8 cellular contexts compared by ENCODE assay signal in genomic region chr17:68455756-68456528, GRCh38. TPM values are rescaled to one million over a fixed set of nuclear protein-coding genes. Genes with fewer than 3 reads are reported as not detected.
DNase-seq lines count a peak whose midpoint lies in the region; ATAC-seq and TF ChIP-seq lines count a peak whose summit lies in the region.

No MANE protein-coding gene starts in this region.

- peak overlapping the region; percentile 70 to 86 (median 74) for H3K27ac ChIP-seq in right lobe of liver
- H3K27ac ChIP-seq in tibial artery, result peak overlapping the region; percentile 93 to 95

- H3K27me3 ChIP-seq in right lobe of liver, result no peaks in the 10 kb centered on the region
- no peaks in the 10 kb centered on the region for H3K27me3 ChIP-seq in tibial artery

- H3K4me1 ChIP-seq in right lobe of liver (peaks cover 0 to 21% (median 0%) of the 10 kb centered on the region in 4 donors), tibial artery (peaks cover 0 to 31% (median 17%) of the 10 kb centered on the region in 4 donors)

- TF ChIP-seq CTCF in brain (conservative IDR thresholded peaks at IDR 0.05), result no peak
- TF ChIP-seq CTCF in right lobe of liver (IDR thresholded peaks at IDR 0.05), result no peak
- no peak for TF ChIP-seq CTCF in tibial artery (IDR thresholded peaks at IDR 0.05)

- H3K9me3 ChIP-seq in right lobe of liver (no peaks in the 10 kb centered on the region), tibial artery (no peaks in the 10 kb centered on the region)

- WGBS in right lobe of liver (ENCODE audit: insufficient coverage, low coverage, low lambda C conversion rate, missing lambda C conversion rate), result 43% methylated on average over 8 of the region's 10 CpGs

- peak overlapping the region; percentile 34 for H3K27ac Mint-ChIP-seq in activated CD4-positive, alpha-beta T cell treated with anti-CD3 and anti-CD28 coated beads, Interleukin-2, amount 10 ng/mL, durations not matched to agents 24 days and 14 days
- H3K27ac Mint-ChIP-seq in brain, result peak overlapping the region; percentile 78 to 94 (median 91)

- intact Hi-C loops in activated CD4-positive, alpha-beta T cell treated with anti-CD3 and anti-CD28 coated beads, Interleukin-2, amount 10 ng/mL, durations not matched to agents 24 days and 14 days (cut with micrococcal nuclease), result loop anchor here (2.0 kb wide), 1 partner anchor 421 kb away; the partner anchor contains the start of gene KPNA2
- intact Hi-C loops in right lobe of liver (cut with DNase I) (no loop called here), tibial artery (cut with DNase I; ENCODE audit: low total_unique reads) (loop anchor here (5.0 to 10.0 kb wide), 2 partner anchors 56 to 211 kb away; partner anchors contain the start of genes AMZ2 and PRKAR1A)

- H3K9me3 Mint-ChIP-seq in activated CD4-positive, alpha-beta T cell treated with anti-CD3 and anti-CD28 coated beads, Interleukin-2, amount 10 ng/mL, durations not matched to agents 24 days and 14 days, result no peaks in the 10 kb centered on the region
- H3K9me3 Mint-ChIP-seq in brain, result no peaks in the 10 kb centered on the region

- H3K36me3 Mint-ChIP-seq in activated CD4-positive, alpha-beta T cell treated with anti-CD3 and anti-CD28 coated beads, Interleukin-2, amount 10 ng/mL, durations not matched to agents 24 days and 14 days (ENCODE audit: low read depth), result peaks cover 7% of the 10 kb centered on the region
- H3K36me3 Mint-ChIP-seq in brain, result peaks cover 6% of the 10 kb centered on the region

- ATAC-seq in right lobe of liver (no peak), GM19324 (IDR thresholded peaks at IDR 0.05; ENCODE audit: low FRiP score, unreplicated experiment) (no peak), GM21737 (IDR thresholded peaks at IDR 0.05; ENCODE audit: unreplicated experiment) (no peak)

- no peaks in the 10 kb centered on the region for H3K27me3 Mint-ChIP-seq in activated CD4-positive, alpha-beta T cell treated with anti-CD3 and anti-CD28 coated beads, Interleukin-2, amount 10 ng/mL, durations not matched to agents 24 days and 14 days
- H3K27me3 Mint-ChIP-seq in brain, result peaks cover 16% of the 10 kb centered on the region

- no peaks in the 10 kb centered on the region for H3K36me3 ChIP-seq in right lobe of liver
- peaks cover 6 to 19% (median 15%) of the 10 kb centered on the region in 3 donors for H3K36me3 ChIP-seq in tibial artery

- no peak for DNase-seq in activated CD4-positive, alpha-beta T cell treated with anti-CD3 and anti-CD28 coated beads, Interleukin-2, amount 10 ng/mL, durations not matched to agents 24 days and 14 days
- DNase-seq in activated CD4-positive, alpha-beta T cell treated with anti-CD3 and anti-CD28 coated beads, Interleukin-2, amount 50 U/mL, for 1 hour, result no peak
- peak; percentile 50 for DNase-seq in NCI-H2107 (lab: John Stamatoyannopoulos, UW)
- no peak for DNase-seq in right lobe of liver
- DNase-seq in tibial artery, result no peak

- peak overlapping the region; percentile 92 for H3K4me3 Mint-ChIP-seq in activated CD4-positive, alpha-beta T cell treated with anti-CD3 and anti-CD28 coated beads, Interleukin-2, amount 10 ng/mL, durations not matched to agents 24 days and 14 days
- H3K4me3 Mint-ChIP-seq in brain, result peak overlapping the region; percentile 92 to 98 (median 97)

- TF ChIP-seq POLR2A in right lobe of liver (IDR thresholded peaks at IDR 0.05), result no peak

- peaks cover 47% of the 10 kb centered on the region for H3K4me1 Mint-ChIP-seq in activated CD4-positive, alpha-beta T cell treated with anti-CD3 and anti-CD28 coated beads, Interleukin-2, amount 10 ng/mL, durations not matched to agents 24 days and 14 days
- peaks cover 64% of the 10 kb centered on the region for H3K4me1 Mint-ChIP-seq in brain

- H3K4me3 ChIP-seq in right lobe of liver (peak overlapping the region; percentile 73 to 83 (median 78)), tibial artery (peak overlapping the region; percentile 73 to 95)

RNA-seq across cellular contexts. Expression of gene WIPI1, which starts 1.4 kb away (rescaled TPM):
- 9.1 and 9.5 TPM in 2 replicates for total RNA-seq in activated CD4-positive, alpha-beta T cell treated with anti-CD3 and anti-CD28 coated beads, Interleukin-2, amount 10 ng/mL, durations not matched to agents 24 days and 14 days
- 6.4 TPM for polyA plus RNA-seq in brain (ENCODE audit: insufficient read depth, low read depth, low replicate concordance)
- total RNA-seq in right lobe of liver, result 10 to 100 TPM; 18.0 to 23.8 (median 19.9) TPM

RNA-seq across cellular contexts. Expression of gene PRKAR1A, which starts 56.3 kb away (rescaled TPM):
- 194 and 207 TPM in 2 replicates for total RNA-seq in activated CD4-positive, alpha-beta T cell treated with anti-CD3 and anti-CD28 coated beads, Interleukin-2, amount 10 ng/mL, durations not matched to agents 24 days and 14 days
- polyA plus RNA-seq in brain (ENCODE audit: insufficient read depth, low read depth, low replicate concordance), result 187 TPM
- total RNA-seq in right lobe of liver, result 100 to 1,000 TPM; 109 to 172 (median 136) TPM

Comparison
In these comparisons a context has a peak if more than half of its experiments do, and no peak if none do; other contexts are left out.
1. intact Hi-C loops: an anchor here in activated CD4-positive, alpha-beta T cell treated with anti-CD3 and anti-CD28 coated beads, Interleukin-2, amount 10 ng/mL, durations not matched to agents 24 days and 14 days (2.0 kb wide) and tibial artery (5.0 to 10.0 kb wide); none called in right lobe of liver.